ENCODE assay signal across 19 cellular contexts in genomic region chr20:2602746-2603145, GRCh38.
"Had no signal": no experiment of that assay in that cellular context is flagged by ENCODE, and none has a peak within 500 bp of the region (broad histone marks: within the 10 kb centered on the region; RNA-seq: fewer than 3 reads in every experiment).

No MANE protein-coding gene starts in this region.

- H3K27ac Mint-ChIP-seq: activated CD8-positive, alpha-beta memory T cell treated with anti-CD3 and anti-CD28 coated beads, Interleukin-2, amount 10 ng/mL, durations not matched to agents 7 days and 5 days; activated naive CD4-positive, alpha-beta T cell treated with anti-CD3 and anti-CD28 coated beads, Interleukin-2, amount 50 U/mL, for 72 hours; activated T-cell treated with anti-CD3 and anti-CD28 coated beads, Interleukin-2, amount 50 U/mL, for 24 hours; naive thymus-derived CD4-positive, alpha-beta T cell; stimulated activated naive B cell treated with anti-CD40 and anti-IgM and Interleukin-4, amounts not matched to agents 10 μg/mL and 1 μg/mL and 100 μg/mL, for 72 hours had no signal

- FAIRE-seq: endometrium had no signal

- ATAC-seq: activated CD8-positive, alpha-beta memory T cell treated with anti-CD3 and anti-CD28 coated beads, Interleukin-2, amount 10 ng/mL, durations not matched to agents 7 days and 5 days; activated naive CD4-positive, alpha-beta T cell treated with anti-CD3 and anti-CD28 coated beads, Interleukin-2, amount 50 U/mL, for 72 hours; esophagus mucosa; lower lobe of right lung; naive thymus-derived CD4-positive, alpha-beta T cell; stimulated activated naive B cell treated with anti-CD40 and anti-IgM and Interleukin-4, amounts not matched to agents 10 μg/mL and 1 μg/mL and 100 μg/mL, for 72 hours had no signal

- H3K27ac ChIP-seq: brain microvascular endothelial cell, dorsolateral prefrontal cortex, lower lobe of right lung had no signal

- H3K27me3 Mint-ChIP-seq: activated T-cell treated with anti-CD3 and anti-CD28 coated beads, Interleukin-2, amount 50 U/mL, for 24 hours had no signal

- H3K27me3 ChIP-seq: brain microvascular endothelial cell, dorsolateral prefrontal cortex had no signal

- H3K4me3 Mint-ChIP-seq: activated CD8-positive, alpha-beta memory T cell treated with anti-CD3 and anti-CD28 coated beads, Interleukin-2, amount 10 ng/mL, durations not matched to agents 7 days and 5 days; activated T-cell treated with anti-CD3 and anti-CD28 coated beads, Interleukin-2, amount 50 U/mL, for 24 hours; naive thymus-derived CD4-positive, alpha-beta T cell; stimulated activated naive B cell treated with anti-CD40 and anti-IgM and Interleukin-4, amounts not matched to agents 10 μg/mL and 1 μg/mL and 100 μg/mL, for 72 hours had no signal

- H3K4me1 Mint-ChIP-seq: activated CD8-positive, alpha-beta memory T cell treated with anti-CD3 and anti-CD28 coated beads, Interleukin-2, amount 10 ng/mL, durations not matched to agents 7 days and 5 days; naive thymus-derived CD4-positive, alpha-beta T cell; stimulated activated naive B cell treated with anti-CD40 and anti-IgM and Interleukin-4, amounts not matched to agents 10 μg/mL and 1 μg/mL and 100 μg/mL, for 72 hours had no signal

- H3K4me3 ChIP-seq: dorsolateral prefrontal cortex, lower lobe of right lung had no signal

- H3K4me1 ChIP-seq: lower lobe of right lung had no signal

- DNase-seq: activated CD4-positive, alpha-beta T cell treated with anti-CD3 and anti-CD28 coated beads for 1 hour; activated CD4-positive, alpha-beta T cell treated with anti-CD3 and anti-CD28 coated beads, Interleukin-2, amount 50 U/mL, for 48 hours; activated CD8-positive, alpha-beta memory T cell treated with anti-CD3 and anti-CD28 coated beads, Interleukin-2, amount 10 ng/mL, durations not matched to agents 7 days and 5 days; activated effector memory CD4-positive, alpha-beta T cell treated with anti-CD3 and anti-CD28 coated beads, Interleukin-2, amount 50 U/mL, for 16 hours; activated T-cell treated with anti-CD3 and anti-CD28 coated beads, Interleukin-2, amount 50 U/mL, for 24 hours; amniotic stem cell; brain microvascular endothelial cell; dorsolateral prefrontal cortex; hypothalamus; lower lobe of right lung; midbrain; naive thymus-derived CD4-positive, alpha-beta T cell; posterior cingulate gyrus; stimulated activated CD4-positive, alpha-beta T cell treated with anti-CD3 and anti-CD28 coated beads, Interleukin-2, amount 100 ng/mL, for 24 hours; stimulated activated naive B cell treated with anti-CD40 and anti-IgM and Interleukin-4, amounts not matched to agents 10 μg/mL and 1 μg/mL and 100 μg/mL, for 72 hours; substantia nigra had no signal

- H3K36me3 ChIP-seq: brain microvascular endothelial cell, lower lobe of right lung had no signal
